In the genomic region with DNA sequence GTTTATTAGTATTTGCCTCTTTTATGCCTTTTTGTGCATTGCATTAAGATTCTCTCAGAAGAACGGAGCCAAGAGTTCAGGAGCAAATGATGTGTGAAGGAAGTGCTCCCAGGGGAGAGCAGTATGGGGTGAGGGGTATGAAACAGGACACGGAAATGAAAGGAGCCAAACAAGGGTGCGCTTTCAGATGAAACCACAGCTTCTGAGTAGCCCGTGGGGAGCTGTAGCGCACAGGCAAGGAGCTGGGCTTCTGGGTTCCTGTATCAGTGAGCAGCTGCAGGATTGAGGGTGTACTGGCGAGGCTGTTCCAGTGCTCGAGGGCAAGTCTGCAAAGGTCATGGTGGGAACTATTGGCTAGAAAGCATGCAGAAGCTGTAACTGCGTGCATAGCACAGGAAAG, we compare ENCODE assay signal across 11 cellular contexts.
A peak's percentile ranks its signal among the peaks of the same experiment; 100 is the strongest.
DNase-seq lines count a peak whose midpoint lies in the region; ATAC-seq lines count a peak whose summit lies in the region.
"Had no signal": no experiment of that assay in that cellular context is flagged by ENCODE, and none has a peak within 500 bp of the region (broad histone marks: within the 10 kb centered on the region; RNA-seq: fewer than 3 reads in every experiment).

No MANE protein-coding gene starts in this region.

- ATAC-seq in GM19463 (IDR thresholded peaks at IDR 0.05; ENCODE audit: unreplicated experiment) = peak; percentile 93
- ATAC-seq in HG03432 (IDR thresholded peaks at IDR 0.05; ENCODE audit: unreplicated experiment) = peak; percentile 92
- ATAC-seq: esophagus mucosa had no signal

- DNase-seq in COLO829 (ENCODE audit: low spot score) = peak; percentile 50
- DNase-seq in OCI-M1 (lab: John Stamatoyannopoulos, UW) = peak; percentile 18
- no peak for DNase-seq in activated gamma-delta T cell treated with Interleukin-2 at 50 U/mL for 16 hours
- no peak for DNase-seq in cortex of kidney (lab: John Stamatoyannopoulos, UW)
- no peak for DNase-seq in NCI-H510A (lab: John Stamatoyannopoulos, UW)
- DNase-seq in HuH-7 (ENCODE audit: low spot score) = no peak
- DNase-seq: GM23248, T-helper 9 cell had no signal

Comparison
In these comparisons a context has a peak if more than half of its experiments do, and no peak if none do; other contexts are left out.
1. DNase-seq: peak in COLO829 (single experiment) and OCI-M1 (single experiment); none in activated gamma-delta T cell treated with Interleukin-2 at 50 U/mL for 16 hours (single experiment), cortex of kidney (single experiment), NCI-H510A (single experiment) and HuH-7 (single experiment).